Comparison of ENCODE assay signal across 8 cellular contexts in the genomic region with DNA sequence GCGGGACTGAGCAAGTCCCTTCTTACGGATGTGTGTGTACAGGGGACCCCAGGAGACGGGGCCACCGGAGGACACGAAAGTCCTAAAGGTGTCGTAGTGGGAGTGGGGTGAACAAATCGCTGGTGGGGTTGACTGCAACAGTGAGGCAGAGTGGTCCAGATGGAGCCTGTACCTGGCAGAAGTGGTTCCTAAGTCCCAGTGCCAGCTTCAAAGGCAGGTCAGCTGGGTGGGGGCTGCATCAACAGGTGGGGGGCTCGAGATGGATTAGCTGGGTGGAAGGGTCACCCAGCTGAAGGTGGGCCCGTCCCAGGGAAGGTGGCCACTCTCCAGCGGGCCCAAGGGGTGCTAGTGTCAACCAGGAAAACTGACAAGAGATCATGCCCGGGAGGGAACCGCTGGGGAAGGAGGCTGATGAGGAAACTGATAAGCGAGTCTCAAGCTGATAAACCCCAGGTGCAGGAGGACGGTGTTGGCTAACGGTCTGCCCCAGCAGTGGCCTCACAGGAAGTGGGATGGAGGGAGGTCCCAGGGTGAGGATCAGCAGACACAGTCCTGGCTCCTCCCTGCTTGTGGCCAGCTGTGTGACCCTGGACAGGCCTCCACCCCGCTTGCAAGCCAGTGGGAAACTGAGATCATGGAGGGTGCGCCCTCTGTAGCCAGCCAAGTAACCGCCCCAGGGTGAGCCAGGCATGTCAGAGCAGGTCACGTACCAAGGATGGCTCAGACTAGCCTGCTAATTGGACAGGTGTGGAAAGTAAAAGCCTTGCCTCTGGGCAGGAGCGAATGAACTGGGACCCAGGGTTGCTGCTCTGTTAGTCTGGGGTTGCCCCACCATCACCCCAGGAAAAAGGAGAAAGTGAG. TPM values are rescaled to one million over a fixed set of nuclear protein-coding genes. Genes with fewer than 3 reads are reported as not detected.
DNase-seq lines count a peak whose midpoint lies in the region; ATAC-seq and TF ChIP-seq lines count a peak whose summit lies in the region.

No MANE protein-coding gene starts in this region.

- no peaks in the 10 kb centered on the region for H3K27me3 Mint-ChIP-seq in CD4-positive, alpha-beta T cell

- peaks cover 3% of the 10 kb centered on the region for H3K36me3 ChIP-seq in brain microvascular endothelial cell (replicated peaks)

- H3K9me3 Mint-ChIP-seq in CD4-positive, alpha-beta T cell: no peaks in the 10 kb centered on the region

- no peak for TF ChIP-seq CTCF in CD4-positive, alpha-beta T cell (IDR thresholded peaks at IDR 0.05)
- TF ChIP-seq CTCF in brain microvascular endothelial cell (IDR thresholded peaks at IDR 0.05; ENCODE audit: low read depth, low read length, missing control alignments): peak; percentile 24

- ATAC-seq in CD4-positive, alpha-beta T cell (ENCODE audit: poor library complexity): peak; percentile 42
- ATAC-seq in GM18907 (IDR thresholded peaks at IDR 0.05; ENCODE audit: unreplicated experiment): peak; percentile 58
- ATAC-seq in HG03442 (IDR thresholded peaks at IDR 0.05; ENCODE audit: unreplicated experiment): peak; percentile 56

- no peaks in the 10 kb centered on the region for H3K36me3 Mint-ChIP-seq in CD4-positive, alpha-beta T cell (ENCODE audit: low read depth)

- H3K27ac ChIP-seq in CD4-positive, alpha-beta T cell (ENCODE audit: low read depth, low read length): peak overlapping the region; percentile 56
- no peak overlapping the region for H3K27ac ChIP-seq in brain microvascular endothelial cell

- intact Hi-C loops in CD4-positive, alpha-beta T cell (cut with DNase I, micrococcal nuclease): loop anchor here in 1 of 2 experiments (10.0 kb wide), 2 partner anchors 125 to 915 kb away; partner anchors contain the start of genes ZNF646 and ZNF668

- H3K27me3 ChIP-seq in CD4-positive, alpha-beta T cell (ENCODE audit: control insufficient read depth, insufficient read depth, low read length): no peaks in the 10 kb centered on the region
- H3K27me3 ChIP-seq in brain microvascular endothelial cell (replicated peaks): no peaks in the 10 kb centered on the region

- POLR2A ChIA-PET in CD4-positive, alpha-beta T cell (lab: Charles Lee): interaction anchor here (0.6 to 1.7 kb wide), 13 partner anchors 8 to 920 kb away, joined by 3 to 7 read pairs (median 3); partner anchors contain the start of genes KAT8, PYCARD and SETD1A

- H3K9me3 ChIP-seq in CD4-positive, alpha-beta T cell (ENCODE audit: control insufficient read depth, low read length): no peaks in the 10 kb centered on the region

- peak in 3 of 10 experiments; percentile 11 to 20 (median 17) for DNase-seq in CD4-positive, alpha-beta T cell
- DNase-seq in SHP77 (lab: John Stamatoyannopoulos, UW) (peak; percentile 54 to 73), brain microvascular endothelial cell (peak; percentile 46), islet precursor cell (peak; percentile 99), NCI-H1436 treated with DMSO at 0.1 percent for 48 hours (lab: John Stamatoyannopoulos, UW) (no peak)
- peak; percentile 52 for DNase-seq in stimulated activated CD4-positive, alpha-beta T cell treated with anti-CD3 and anti-CD28 coated beads, Interleukin-1b, Interleukin-23, amount 100 ng/mL, for 48 hours

- peak overlapping the region; percentile 86 for H3K4me3 Mint-ChIP-seq in CD4-positive, alpha-beta T cell

- H3K27ac Mint-ChIP-seq in CD4-positive, alpha-beta T cell: peak overlapping the region; percentile 76

- peaks cover 19% of the 10 kb centered on the region for H3K4me1 Mint-ChIP-seq in CD4-positive, alpha-beta T cell (ENCODE audit: low read depth)

- in situ Hi-C loops in brain microvascular endothelial cell (cut with HindIII; ENCODE audit: low pct_ligation_motif_present, low sequenced_read_pairs): loop anchor here (25.0 kb wide), 1 partner anchor 512 kb away; the partner anchor contains the start of genes ARMC5 and TGFB1I1

- CTCF ChIA-PET in CD4-positive, alpha-beta T cell (lab: Charles Lee): interaction anchor here (1.2 to 1.3 kb wide), 2 partner anchors 8 to 192 kb away, joined by 4 to 6 read pairs; no protein-coding TSS in a partner anchor

- H3K4me3 ChIP-seq in brain microvascular endothelial cell (ENCODE audit: low read depth, low read length): peak overlapping the region; percentile 75

RNA-seq across cellular contexts. Expression of gene ORAI3, which starts 1.0 kb away (rescaled TPM):
- total RNA-seq in CD4-positive, alpha-beta T cell: 1 to 10 TPM; 3.0 to 4.5 TPM

RNA-seq across cellular contexts. Expression of gene SETD1A, which starts 7.7 kb away (rescaled TPM):
- 10 to 100 TPM; 40.1 to 41.2 TPM for total RNA-seq in CD4-positive, alpha-beta T cell

RNA-seq across cellular contexts. Expression of gene FBXL19, which starts 26.5 kb away (rescaled TPM):
- total RNA-seq in CD4-positive, alpha-beta T cell: 1 to 10 TPM; 7.5 to 8.9 TPM

RNA-seq across cellular contexts. Expression of gene HSD3B7, which starts 35.1 kb away (rescaled TPM):
- under 1 TPM in 1 of 2 experiments, not detected in 1; 0.11 TPM for total RNA-seq in CD4-positive, alpha-beta T cell

RNA-seq across cellular contexts. Expression of gene CTF1, which starts 53.5 kb away (rescaled TPM):
- under 1 TPM in 1 of 2 experiments, not detected in 1; 0.20 TPM for total RNA-seq in CD4-positive, alpha-beta T cell
